8 cellular contexts compared by ENCODE assay signal in the genomic region with DNA sequence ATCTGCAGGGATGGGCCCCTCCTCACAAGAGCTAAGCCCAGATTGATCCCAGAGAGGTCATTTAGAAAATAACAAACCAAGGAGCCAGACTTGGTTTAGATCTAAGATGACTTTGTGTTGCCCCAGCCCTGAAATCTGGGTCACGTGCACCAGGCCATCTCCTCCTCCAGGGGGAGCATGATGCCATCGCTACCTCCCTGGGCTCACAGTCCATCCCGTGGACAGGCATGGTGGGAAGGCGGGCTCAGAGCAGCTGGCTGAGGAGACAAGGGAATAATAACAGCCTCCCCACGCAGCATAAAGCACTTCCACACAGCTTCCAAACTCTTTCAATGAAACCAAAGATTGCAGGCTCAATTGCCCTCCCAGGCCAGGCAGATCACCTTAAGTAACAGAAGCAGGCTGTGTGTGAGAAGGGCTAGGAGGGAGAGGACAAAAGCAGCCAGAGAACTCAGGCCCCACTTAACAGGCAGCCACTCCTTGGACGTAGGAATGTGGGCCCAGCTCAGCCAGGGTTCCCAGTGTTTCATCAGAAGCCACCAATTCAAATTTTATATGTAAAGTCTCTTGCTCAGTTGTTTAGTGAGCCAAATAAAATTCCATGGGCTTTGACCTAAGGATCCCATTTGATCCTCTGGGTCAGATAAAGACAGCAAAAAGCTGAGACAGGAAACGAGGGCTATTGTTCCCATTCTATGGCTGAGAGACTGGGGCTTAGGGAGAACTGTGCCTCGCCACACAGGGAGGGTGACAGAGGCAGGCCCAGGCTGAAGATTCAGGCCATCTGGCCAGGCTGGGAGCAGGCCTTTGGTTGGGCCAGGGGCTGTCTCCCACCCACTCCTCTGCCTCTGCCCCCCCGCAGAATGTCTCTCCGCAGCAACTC.
A peak's percentile ranks its signal among the peaks of the same experiment; 100 is the strongest.
DNase-seq lines count a peak whose midpoint lies in the region; ATAC-seq and TF ChIP-seq lines count a peak whose summit lies in the region.

No MANE protein-coding gene starts in this region.

- no peaks in the 10 kb centered on the region for H3K4me1 Mint-ChIP-seq in effector memory CD8-positive, alpha-beta T cell (ENCODE audit: low read depth in 2 of 2)

- no peaks in the 10 kb centered on the region for H3K36me3 ChIP-seq in H7 (replicated peaks; ENCODE audit: control insufficient read depth, insufficient read depth, low read length)
- no peaks in the 10 kb centered on the region for H3K36me3 ChIP-seq in ovary

- no peak overlapping the region for H3K27ac Mint-ChIP-seq in effector memory CD8-positive, alpha-beta T cell

- 50 to 53% (median 53%) methylated on average over 10 of the region's 10 CpGs for WGBS in ovary, 3 donors

- H3K4me1 ChIP-seq in ovary (ENCODE audit: insufficient read depth) = no peaks in the 10 kb centered on the region

- no peaks in the 10 kb centered on the region for H3K9me3 Mint-ChIP-seq in effector memory CD8-positive, alpha-beta T cell

- H3K36me3 Mint-ChIP-seq in effector memory CD8-positive, alpha-beta T cell (ENCODE audit: insufficient read depth) = peaks cover 3% of the 10 kb centered on the region

- no peak overlapping the region for H3K27ac ChIP-seq in ovary

- no peaks in the 10 kb centered on the region for H3K27me3 ChIP-seq in H7 (ENCODE audit: control insufficient read depth, insufficient read depth, low read length)
- H3K27me3 ChIP-seq in ovary = no peaks in the 10 kb centered on the region

- H3K27me3 Mint-ChIP-seq in effector memory CD8-positive, alpha-beta T cell = peaks cover 0 to 16% of the 10 kb centered on the region in 2 donors

- intact Hi-C loops in ovary (cut with DNase I) = no loop called here

- H3K4me3 Mint-ChIP-seq in effector memory CD8-positive, alpha-beta T cell = no peak overlapping the region

- no peak for TF ChIP-seq EP300 in ovary (IDR thresholded peaks at IDR 0.05)

- DNase-seq in DMS 273 treated with DMSO at 0.1 percent for 48 hours (lab: John Stamatoyannopoulos, UW) (peak; percentile 7), H7 (peak; percentile 96), SK-N-DZ (ENCODE audit: low spot score) (peak; percentile 69), fibroblast of mammary gland (ENCODE audit: low read depth) (peak; percentile 41), ovary (peak in 4 of 5 donors; percentile 31 to 66 (median 38)), NCI-H446 treated with DMSO at 0.1 percent for 48 hours (lab: John Stamatoyannopoulos, UW) (no peak)
- DNase-seq in effector memory CD8-positive, alpha-beta T cell = no peak

- TF ChIP-seq CTCF in fibroblast of mammary gland (conservative IDR thresholded peaks at IDR 0.05; ENCODE audit: control insufficient read depth, insufficient read depth, low read depth, low read length) = peak; percentile 54
- peak in 1 of 3 donors; percentile 31 for TF ChIP-seq CTCF in ovary (IDR thresholded peaks at IDR 0.05)

- H3K4me3 ChIP-seq in H7 (ENCODE audit: insufficient read depth, low read depth, low read length) (no peak overlapping the region), fibroblast of mammary gland (ENCODE audit: control insufficient read depth, low read depth, low read length) (no peak overlapping the region), ovary (no peak overlapping the region)

- no peak for ATAC-seq in GM21367 (IDR thresholded peaks at IDR 0.05; ENCODE audit: unreplicated experiment)
- no peak for ATAC-seq in effector memory CD8-positive, alpha-beta T cell (replicated peaks)

- no peak for TF ChIP-seq POLR2A in ovary (IDR thresholded peaks at IDR 0.05)

- H3K9me3 ChIP-seq in ovary = no peaks in the 10 kb centered on the region

Comparison
In these comparisons a context has a peak if more than half of its experiments do, and no peak if none do; other contexts are left out.
1. DNase-seq: peak in DMS 273 treated with DMSO at 0.1 percent for 48 hours (single experiment), H7 (single experiment), SK-N-DZ (single experiment), fibroblast of mammary gland (single experiment) and ovary (4 of 5); none in effector memory CD8-positive, alpha-beta T cell (0 of 3) and NCI-H446 treated with DMSO at 0.1 percent for 48 hours (single experiment).